In genomic region chr13:97440598-97440997, GRCh38 we compare ENCODE assay signal across 1 cellular context.
A peak's percentile ranks its signal among the peaks of the same experiment; 100 is the strongest.
TF ChIP-seq lines count a peak whose summit lies in the region.

No MANE protein-coding gene starts in this region.

TF ChIP-seq in HepG2, 621 proteins besides CTCF, POLR2A, EP300 and RAD21:
- TF ChIP-seq HES4 (CRISPR knock-in tag; IDR thresholded peaks at IDR 0.05; ENCODE audit: borderline replicate concordance) (no peak), MTA1 (CRISPR knock-in tag; IDR thresholded peaks at IDR 0.05; ENCODE audit: borderline replicate concordance) (no peak), KAT2B (IDR thresholded peaks at IDR 0.05; ENCODE audit: borderline replicate concordance, low read depth, low read length) (no peak), ZNF24 (IDR thresholded peaks at IDR 0.05) (0 out of 2 replicates have a peak, but pooled peaks have one; percentile 66)
